12 cellular contexts compared by ENCODE assay signal in genomic region chr2:105768961-105769452, GRCh38. TPM values are rescaled to one million over a fixed set of nuclear protein-coding genes. Genes with fewer than 3 reads are reported as not detected.
A peak's percentile ranks its signal among the peaks of the same experiment; 100 is the strongest.
DNase-seq lines count a peak whose midpoint lies in the region; ATAC-seq and TF ChIP-seq lines count a peak whose summit lies in the region.
"Had no signal": no experiment of that assay in that cellular context is flagged by ENCODE, and none has a peak within 500 bp of the region (broad histone marks: within the 10 kb centered on the region; RNA-seq: fewer than 3 reads in every experiment).

No MANE protein-coding gene starts in this region.

- peaks cover 31% of the 10 kb centered on the region for H3K36me3 Mint-ChIP-seq in neural progenitor cell
- H3K36me3 Mint-ChIP-seq in HFFc6 (ENCODE audit: low read depth) = no peaks in the 10 kb centered on the region

- peaks cover 97% of the 10 kb centered on the region for H4K20me1 ChIP-seq in neural progenitor cell (ENCODE audit: low read depth)

- peaks cover 21% of the 10 kb centered on the region for H3K4me1 ChIP-seq in neural progenitor cell
- H3K4me1 ChIP-seq: prostate gland had no signal

- peaks cover 36% of the 10 kb centered on the region for H3K4me1 Mint-ChIP-seq in neural progenitor cell
- H3K4me1 Mint-ChIP-seq in HFFc6 (ENCODE audit: low read depth) = peaks cover 18% of the 10 kb centered on the region

- no peak overlapping the region for H3K9ac ChIP-seq in neural progenitor cell

- H3K27me3 Mint-ChIP-seq in neural progenitor cell (ENCODE audit: insufficient read depth, low read depth) (peaks cover 2% of the 10 kb centered on the region), HFFc6 (ENCODE audit: insufficient read depth) (no peaks in the 10 kb centered on the region)

- H3K36me3 ChIP-seq in neural progenitor cell = no peaks in the 10 kb centered on the region
- H3K36me3 ChIP-seq: prostate gland had no signal

- DNase-seq in NAMALWA (ENCODE audit: low spot score) = peak; percentile 39
- DNase-seq in dorsolateral prefrontal cortex = no peak
- DNase-seq in neural progenitor cell (ENCODE audit: low spot score) = peak; percentile 47
- DNase-seq in cerebellar cortex (ENCODE audit: low spot score) = no peak
- DNase-seq in GM19240 (ENCODE audit: insufficient read length, low spot score) = no peak
- DNase-seq in HFFc6 = no peak
- DNase-seq: aorta, GDM1, NCI-H1930 had no signal

- H3K4me3 Mint-ChIP-seq in neural progenitor cell (no peak overlapping the region), HFFc6 (no peak overlapping the region)

- H3K9me3 Mint-ChIP-seq in neural progenitor cell (peaks cover 5% of the 10 kb centered on the region), HFFc6 (no peaks in the 10 kb centered on the region)

- H2AFZ ChIP-seq in neural progenitor cell (replicated peaks) = no peak overlapping the region

- no peaks in the 10 kb centered on the region for H3K27me3 ChIP-seq in dorsolateral prefrontal cortex
- no peaks in the 10 kb centered on the region for H3K27me3 ChIP-seq in neural progenitor cell

- H3K4me2 ChIP-seq in neural progenitor cell = no peak overlapping the region

- H3F3A ChIP-seq in neural progenitor cell (ENCODE audit: low read depth) = peaks cover 6% of the 10 kb centered on the region

- intact Hi-C loops in dorsolateral prefrontal cortex (cut with DNase I) = no loop called here

- peak; percentile 49 for ATAC-seq in GM18502 (IDR thresholded peaks at IDR 0.05; ENCODE audit: poor library complexity, unreplicated experiment)
- ATAC-seq in HG02759 (IDR thresholded peaks at IDR 0.05; ENCODE audit: unreplicated experiment) = no peak

- H3K27ac Mint-ChIP-seq in neural progenitor cell (no peak overlapping the region), HFFc6 (no peak overlapping the region)

- peak overlapping the region in 2 of 59 donors; percentile 23 to 25 for H3K4me3 ChIP-seq in dorsolateral prefrontal cortex
- H3K4me3 ChIP-seq in neural progenitor cell = no peak overlapping the region
- H3K4me3 ChIP-seq: prostate gland had no signal

- H3K9me3 ChIP-seq in neural progenitor cell (ENCODE audit: low read depth) = no peaks in the 10 kb centered on the region
- H3K9me3 ChIP-seq: prostate gland had no signal

- peaks cover 96% of the 10 kb centered on the region for H3K79me2 ChIP-seq in neural progenitor cell (ENCODE audit: low read depth)

- H3K27ac ChIP-seq in dorsolateral prefrontal cortex (peak overlapping the region in 33 of 59 donors; percentile 9 to 80 (median 56)), neural progenitor cell (no peak overlapping the region)
- H3K27ac ChIP-seq: prostate gland had no signal

- TF ChIP-seq CTCF in dorsolateral prefrontal cortex (IDR thresholded peaks at IDR 0.05 in 54 of 56, conservative IDR thresholded peaks at IDR 0.05 in 2 of 56; ENCODE audit: low read depth in 1 of 56, partially characterized antibody in 56 of 56) = no peak
- no peak for TF ChIP-seq CTCF in neural progenitor cell (IDR thresholded peaks at IDR 0.05)
- no peak for TF ChIP-seq CTCF in HFFc6 (IDR thresholded peaks at IDR 0.05)

RNA-seq across cellular contexts. Expression of gene NCK2, which starts 24.3 kb away (rescaled TPM):
- total RNA-seq in dorsolateral prefrontal cortex (10 to 100 TPM; 22.2 to 89.9 (median 58.4) TPM), neural progenitor cell (ENCODE audit: low replicate concordance) (26.2 and 32.8 TPM in 2 replicates)
- total RNA-seq in HFFc6 (2021; fragmentation: NEBNext Ultra II Directional; extraction: Animal tissue kit (Norgen Biotek cat#: 25700)) = 10 to 100 TPM; 18.6 to 20.2 (median 19.8) TPM

Comparison
In these comparisons a context has a peak if more than half of its experiments do, and no peak if none do; other contexts are left out.
1. DNase-seq: peak in NAMALWA (single experiment) and neural progenitor cell (single experiment); none in dorsolateral prefrontal cortex (0 of 10), cerebellar cortex (single experiment), GM19240 (single experiment) and HFFc6 (single experiment).